21 cellular contexts compared by ENCODE assay signal in genomic region chr10:130962240-130963051, GRCh38.
"Had no signal": no experiment of that assay in that cellular context is flagged by ENCODE, and none has a peak within 500 bp of the region (broad histone marks: within the 10 kb centered on the region; RNA-seq: fewer than 3 reads in every experiment).

No MANE protein-coding gene starts in this region.

- H3K4me3 Mint-ChIP-seq: memory B cell; naive thymus-derived CD8-positive, alpha-beta T cell; nephron; neural progenitor cell; stimulated activated naive B cell treated with anti-CD40 and anti-IgM and Interleukin-4, amounts not matched to agents 10 μg/mL and 1 μg/mL and 100 μg/mL, for 72 hours had no signal

- H3K27me3 ChIP-seq: left lung, neural progenitor cell, right lobe of liver, testis, thyroid gland, transverse colon, upper lobe of left lung had no signal

- DNase-seq: hippocampal formation; kidney; left colon; left lung; naive thymus-derived CD8-positive, alpha-beta T cell; psoas muscle; right lobe of liver; stimulated activated CD4-positive, alpha-beta T cell treated with anti-CD3 and anti-CD28 coated beads, Interleukin-1b, Interleukin-23, amount 100 ng/mL, for 48 hours; stimulated activated CD4-positive, alpha-beta T cell treated with anti-CD3 and anti-CD28 coated beads, Interleukin-4, amount 100 ng/mL, for 1 hour; stimulated activated naive B cell treated with anti-CD40 and anti-IgM and Interleukin-4, amounts not matched to agents 10 μg/mL and 1 μg/mL and 100 μg/mL, for 72 hours; stimulated activated naive CD8-positive, alpha-beta T cell treated with anti-CD3 and anti-CD28 coated beads, Interleukin-15, Interleukin-2, amounts not matched to agents 100 U/mL and 50 U/mL, for 24 hours; stomach; testis; thyroid gland; transverse colon; upper lobe of left lung had no signal

- H3K36me3 Mint-ChIP-seq: memory B cell; naive thymus-derived CD8-positive, alpha-beta T cell; neural progenitor cell; stimulated activated naive B cell treated with anti-CD40 and anti-IgM and Interleukin-4, amounts not matched to agents 10 μg/mL and 1 μg/mL and 100 μg/mL, for 72 hours had no signal

- H3K4me3 ChIP-seq: left lung, neural progenitor cell, pancreas, psoas muscle, right lobe of liver, smooth muscle cell, stomach, testis, thyroid gland, transverse colon, upper lobe of left lung had no signal

- H3K9me3 Mint-ChIP-seq: nephron; neural progenitor cell; stimulated activated naive B cell treated with anti-CD40 and anti-IgM and Interleukin-4, amounts not matched to agents 10 μg/mL and 1 μg/mL and 100 μg/mL, for 72 hours had no signal

- H3K4me1 ChIP-seq: left lung, neural progenitor cell, pancreas, psoas muscle, right lobe of liver, stomach, testis, thyroid gland, transverse colon, upper lobe of left lung had no signal

- H3K27ac ChIP-seq: left lung, neural progenitor cell, pancreas, psoas muscle, right lobe of liver, stomach, testis, thyroid gland, transverse colon, upper lobe of left lung had no signal

- ATAC-seq: left colon; left lung; naive thymus-derived CD8-positive, alpha-beta T cell; pancreas; psoas muscle; right lobe of liver; stimulated activated naive B cell treated with anti-CD40 and anti-IgM and Interleukin-4, amounts not matched to agents 10 μg/mL and 1 μg/mL and 100 μg/mL, for 72 hours; stimulated activated naive CD8-positive, alpha-beta T cell treated with anti-CD3 and anti-CD28 coated beads, Interleukin-15, Interleukin-2, amounts not matched to agents 100 U/mL and 50 U/mL, for 24 hours had no signal

- H3K36me3 ChIP-seq: left lung, neural progenitor cell, pancreas, right lobe of liver, stomach, thyroid gland, transverse colon, upper lobe of left lung had no signal

- H3K27ac Mint-ChIP-seq: memory B cell; naive thymus-derived CD8-positive, alpha-beta T cell; nephron; neural progenitor cell; stimulated activated naive B cell treated with anti-CD40 and anti-IgM and Interleukin-4, amounts not matched to agents 10 μg/mL and 1 μg/mL and 100 μg/mL, for 72 hours had no signal

- H3K9me3 ChIP-seq: left lung, pancreas, psoas muscle, right lobe of liver, testis, thyroid gland, transverse colon, upper lobe of left lung had no signal

- H3K9ac ChIP-seq: neural progenitor cell had no signal

- H3K4me1 Mint-ChIP-seq: memory B cell; naive thymus-derived CD8-positive, alpha-beta T cell; nephron; neural progenitor cell; stimulated activated naive B cell treated with anti-CD40 and anti-IgM and Interleukin-4, amounts not matched to agents 10 μg/mL and 1 μg/mL and 100 μg/mL, for 72 hours had no signal

- H3K4me2 ChIP-seq: neural progenitor cell, smooth muscle cell had no signal

- H2AFZ ChIP-seq: neural progenitor cell had no signal

- H3K27me3 Mint-ChIP-seq: memory B cell; stimulated activated naive B cell treated with anti-CD40 and anti-IgM and Interleukin-4, amounts not matched to agents 10 μg/mL and 1 μg/mL and 100 μg/mL, for 72 hours had no signal
